Comparison of ENCODE assay signal across 8 cellular contexts in genomic region chr3:158109295-158109803, GRCh38. TPM values are rescaled to one million over a fixed set of nuclear protein-coding genes. Genes with fewer than 3 reads are reported as not detected.
DNase-seq lines count a peak whose midpoint lies in the region; ATAC-seq and TF ChIP-seq lines count a peak whose summit lies in the region.

No MANE protein-coding gene starts in this region.

- H2AFZ ChIP-seq in HCT116 (ENCODE audit: low read depth, low read length, poor library complexity, severe bottlenecking), result peak overlapping the region; percentile 86

- no peaks in the 10 kb centered on the region for H3K9me3 ChIP-seq in CD8-positive, alpha-beta memory T cell (ENCODE audit: low read length)
- no peaks in the 10 kb centered on the region for H3K9me3 ChIP-seq in HCT116 (ENCODE audit: control insufficient read depth in 1 of 2, insufficient read depth in 1 of 2, low read depth in 1 of 2, low read length in 2 of 2)
- H3K9me3 ChIP-seq in iPS-20b (ENCODE audit: insufficient read depth, low read depth, low read length), result no peaks in the 10 kb centered on the region
- H3K9me3 ChIP-seq in tibial artery, result no peaks in the 10 kb centered on the region

- no TSS peak for BruUV-seq in HCT116 (replicated peaks; lab: Mats Ljungman, UMichigan)

- H3K27me3 ChIP-seq in CD8-positive, alpha-beta memory T cell (ENCODE audit: insufficient read depth, low read length, poor library complexity, severe bottlenecking), result peaks cover 35% of the 10 kb centered on the region
- no peaks in the 10 kb centered on the region for H3K27me3 ChIP-seq in HCT116 (ENCODE audit: insufficient read depth, low read length)
- H3K27me3 ChIP-seq in iPS-20b (ENCODE audit: insufficient read depth, low read length), result peaks cover 54% of the 10 kb centered on the region
- no peaks in the 10 kb centered on the region for H3K27me3 ChIP-seq in tibial artery

- intact Hi-C loops in HCT116 (cut with micrococcal nuclease) (loop anchor here (10.0 kb wide), 1 partner anchor 205 kb away; no protein-coding TSS in a partner anchor), tibial artery (cut with DNase I; ENCODE audit: low total_unique reads) (no loop called here)

- H3K4me3 Mint-ChIP-seq in CD8-positive, alpha-beta memory T cell, result peak overlapping the region; percentile 88 to 97 (median 94)
- H3K4me3 Mint-ChIP-seq in activated CD8-positive, alpha-beta T cell treated with anti-CD3 and anti-CD28 coated beads, Interleukin-2, amount 10 ng/mL, durations not matched to agents 7 days and 5 days, result peak overlapping the region; percentile 91

- CTCF ChIA-PET in CD8-positive, alpha-beta memory T cell (lab: Charles Lee), result interaction anchor here (1.4 to 1.9 kb wide), 2 partner anchors 10 to 14 kb away, joined by 4 read pairs; no protein-coding TSS in a partner anchor
- CTCF ChIA-PET in HCT116 (lab: Charles Lee), result interaction anchor here (1.3 kb wide), 2 partner anchors 325 to 503 kb away, joined by 3 to 4 read pairs; no protein-coding TSS in a partner anchor
- CTCF ChIA-PET in activated CD8-positive, alpha-beta T cell treated with anti-CD3 and anti-CD28 coated beads, Interleukin-2, amount 10 ng/mL, durations not matched to agents 7 days and 5 days (lab: Charles Lee), result interaction anchor here (0.9 to 1.8 kb wide), 5 partner anchors 12 to 325 kb away, joined by 3 to 5 read pairs (median 4); no protein-coding TSS in a partner anchor

- H3K36me3 Mint-ChIP-seq in CD8-positive, alpha-beta memory T cell, result peaks cover 1 to 23% (median 10%) of the 10 kb centered on the region in 3 donors
- peaks cover 22% of the 10 kb centered on the region for H3K36me3 Mint-ChIP-seq in activated CD8-positive, alpha-beta T cell treated with anti-CD3 and anti-CD28 coated beads, Interleukin-2, amount 10 ng/mL, durations not matched to agents 7 days and 5 days (ENCODE audit: low read depth)

- no peak for TF ChIP-seq CTCF in HCT116 (IDR thresholded peaks at IDR 0.05 in 2 of 3, conservative IDR thresholded peaks at IDR 0.05 in 1 of 3; ENCODE audit: borderline replicate concordance in 1 of 3, insufficient read depth in 1 of 3, low read depth in 2 of 3, low read length in 2 of 3)
- TF ChIP-seq CTCF in tibial artery (IDR thresholded peaks at IDR 0.05), result no peak

- peaks cover 44% of the 10 kb centered on the region for H3K4me1 ChIP-seq in CD8-positive, alpha-beta memory T cell (ENCODE audit: insufficient read depth, low read length)
- H3K4me1 ChIP-seq in HCT116 (ENCODE audit: control insufficient read depth in 1 of 2, insufficient read depth in 2 of 2, low read length in 2 of 2), result peaks cover 0 to 28% of the 10 kb centered on the region in 2 experiments; a peak in 2 of 4 replicates
- H3K4me1 ChIP-seq in iPS-20b (ENCODE audit: insufficient read depth, low read length), result no peaks in the 10 kb centered on the region; the same call in 1 of the 2 replicates
- peaks cover 0 to 40% (median 18%) of the 10 kb centered on the region in 4 donors for H3K4me1 ChIP-seq in tibial artery

- peaks cover 45 to 50% of the 10 kb centered on the region in 2 donors for H3K27me3 Mint-ChIP-seq in CD8-positive, alpha-beta memory T cell
- H3K27me3 Mint-ChIP-seq in activated CD8-positive, alpha-beta T cell treated with anti-CD3 and anti-CD28 coated beads, Interleukin-2, amount 10 ng/mL, durations not matched to agents 7 days and 5 days (ENCODE audit: low read depth), result peaks cover 43% of the 10 kb centered on the region

- H3K4me3 ChIP-seq in CD8-positive, alpha-beta memory T cell (ENCODE audit: low read length), result peak overlapping the region; percentile 95
- H3K4me3 ChIP-seq in HCT116 (replicated peaks in 1 of 2; ENCODE audit: low read depth in 1 of 2, low read length in 2 of 2) (peak overlapping the region; percentile 70 to 84), iPS-20b (ENCODE audit: low read length) (peak overlapping the region; percentile 91), tibial artery (peak overlapping the region; percentile 71 to 98)

- H3K4me1 Mint-ChIP-seq in CD8-positive, alpha-beta memory T cell, result peaks cover 56 to 80% (median 77%) of the 10 kb centered on the region in 3 donors
- peaks cover 66% of the 10 kb centered on the region for H3K4me1 Mint-ChIP-seq in activated CD8-positive, alpha-beta T cell treated with anti-CD3 and anti-CD28 coated beads, Interleukin-2, amount 10 ng/mL, durations not matched to agents 7 days and 5 days (ENCODE audit: low read depth)

- H3K9ac ChIP-seq in HCT116 (ENCODE audit: low read length) (peak overlapping the region; percentile 83), iPS-20b (ENCODE audit: low read depth, low read length) (peak overlapping the region; percentile 82; the same call in 1 of the 2 replicates)

- no peaks in the 10 kb centered on the region for H4K20me1 ChIP-seq in HCT116 (ENCODE audit: insufficient read depth)

- H3K9me2 ChIP-seq in HCT116 (ENCODE audit: insufficient read depth), result no peaks in the 10 kb centered on the region

- H3K27ac ChIP-seq in CD8-positive, alpha-beta memory T cell (ENCODE audit: low read depth, low read length), result peak overlapping the region; percentile 78
- H3K27ac ChIP-seq in HCT116 (ENCODE audit: low read depth, low read length) (peak overlapping the region; percentile 77), iPS-20b (ENCODE audit: low read length) (no peak overlapping the region), tibial artery (peak overlapping the region; percentile 84 to 95)

- H3K27ac Mint-ChIP-seq in CD8-positive, alpha-beta memory T cell, result peak overlapping the region; percentile 26 to 90 (median 72)
- H3K27ac Mint-ChIP-seq in activated CD8-positive, alpha-beta T cell treated with anti-CD3 and anti-CD28 coated beads, Interleukin-2, amount 10 ng/mL, durations not matched to agents 7 days and 5 days, result peak overlapping the region; percentile 79

- RAD21 ChIA-PET in HCT116 (lab: Charles Lee; ENCODE audit: low non-redundant PET in 1 of 2, low total read pairs in 2 of 2, uncharacterized antibody in 2 of 2, unreplicated experiment in 2 of 2), result no interaction called here

- no peaks in the 10 kb centered on the region for H3K36me3 ChIP-seq in CD8-positive, alpha-beta memory T cell (ENCODE audit: insufficient read depth, low read length)
- H3K36me3 ChIP-seq in HCT116 (ENCODE audit: control insufficient read depth in 1 of 2, insufficient read depth in 2 of 2, low read length in 2 of 2) (no peaks in the 10 kb centered on the region), iPS-20b (ENCODE audit: insufficient read depth, low read depth, low read length) (no peaks in the 10 kb centered on the region), tibial artery (no peaks in the 10 kb centered on the region)

- no peak for TF ChIP-seq RAD21 in HCT116 (IDR thresholded peaks at IDR 0.05; ENCODE audit: low read depth)

- ATAC-seq in HCT116 (no peak), GM21390 (IDR thresholded peaks at IDR 0.05; ENCODE audit: unreplicated experiment) (no peak)
- no peak for ATAC-seq in activated CD8-positive, alpha-beta T cell treated with anti-CD3 and anti-CD28 coated beads, Interleukin-2, amount 10 ng/mL, durations not matched to agents 7 days and 5 days

- H3K9me3 Mint-ChIP-seq in CD8-positive, alpha-beta memory T cell, result peaks cover 14 to 19% (median 16%) of the 10 kb centered on the region in 5 donors
- peaks cover 7% of the 10 kb centered on the region for H3K9me3 Mint-ChIP-seq in activated CD8-positive, alpha-beta T cell treated with anti-CD3 and anti-CD28 coated beads, Interleukin-2, amount 10 ng/mL, durations not matched to agents 7 days and 5 days (ENCODE audit: insufficient read depth)

- H3K79me2 ChIP-seq in HCT116 (ENCODE audit: insufficient read depth, low read length), result peaks cover 40% of the 10 kb centered on the region

- no peak for DNase-seq in CD8-positive, alpha-beta memory T cell
- no peak for DNase-seq in HCT116 (ENCODE audit: low read depth, low spot score)
- DNase-seq in activated CD8-positive, alpha-beta T cell treated with anti-CD3 and anti-CD28 coated beads, Interleukin-2, amount 10 ng/mL, durations not matched to agents 7 days and 5 days, result no peak
- no peak for DNase-seq in tibial artery
- no peak for DNase-seq in NCI-H446 (lab: John Stamatoyannopoulos, UW)
- DNase-seq in cerebellar cortex (ENCODE audit: low spot score), result no peak

- H3K4me2 ChIP-seq in HCT116 (ENCODE audit: low read length), result peak overlapping the region; percentile 91

- no peak for TF ChIP-seq POLR2A in HCT116 (IDR thresholded peaks at IDR 0.05; ENCODE audit: borderline replicate concordance, extremely low read depth, insufficient read depth, insufficient read length)

- POLR2A ChIA-PET in CD8-positive, alpha-beta memory T cell (lab: Charles Lee), result interaction anchor here (0.6 to 1.7 kb wide), 4 partner anchors 13 to 32 kb away, joined by 3 to 9 read pairs (median 3); no protein-coding TSS in a partner anchor
- POLR2A ChIA-PET in HCT116 (lab: Charles Lee), result interaction anchor here (1.1 to 1.2 kb wide), 4 partner anchors 10 to 34 kb away, joined by 3 to 4 read pairs (median 4); no protein-coding TSS in a partner anchor
- POLR2A ChIA-PET in activated CD8-positive, alpha-beta T cell treated with anti-CD3 and anti-CD28 coated beads, Interleukin-2, amount 10 ng/mL, durations not matched to agents 7 days and 5 days (lab: Charles Lee), result interaction anchor here (0.7 to 1.1 kb wide), 3 partner anchors 11 to 32 kb away, joined by 3 to 5 read pairs (median 3); no protein-coding TSS in a partner anchor

TF ChIP-seq in HCT116, 20 proteins besides CTCF, POLR2A, EP300 and RAD21 (continues in another document):
- no peak for TF ChIP-seq CEBPB (IDR thresholded peaks at IDR 0.05; ENCODE audit: low read depth)
- TF ChIP-seq JUND (IDR thresholded peaks at IDR 0.05), result no peak

RNA-seq across cellular contexts. Expression of gene RSRC1, which starts 0.5 kb away (rescaled TPM):
- 10 to 100 TPM; 35.4 to 43.3 TPM for total RNA-seq in CD8-positive, alpha-beta memory T cell
- 32.9 TPM for polyA plus RNA-seq in CD8-positive, alpha-beta memory T cell
- 37.1 TPM for total RNA-seq in HCT116 (2021; ENCODE audit: unreplicated experiment)
- polyA plus RNA-seq in HCT116 (2012), result 17.0 and 20.4 TPM in 2 replicates
- total RNA-seq in activated CD8-positive, alpha-beta T cell treated with anti-CD3 and anti-CD28 coated beads, Interleukin-2, amount 10 ng/mL, durations not matched to agents 7 days and 5 days, result 10 to 100 TPM; 44.9 to 47.9 TPM

RNA-seq across cellular contexts. Expression of gene SHOX2, which starts 3.1 kb away (rescaled TPM):
- not detected for total RNA-seq in CD8-positive, alpha-beta memory T cell
- polyA plus RNA-seq in CD8-positive, alpha-beta memory T cell, result not detected
- 9.4 TPM for total RNA-seq in HCT116 (2021; ENCODE audit: unreplicated experiment)
- 5.2 and 5.4 TPM in 2 replicates for polyA plus RNA-seq in HCT116 (2012)
- not detected for total RNA-seq in activated CD8-positive, alpha-beta T cell treated with anti-CD3 and anti-CD28 coated beads, Interleukin-2, amount 10 ng/mL, durations not matched to agents 7 days and 5 days

Comparison
In these comparisons a context has a peak if more than half of its experiments do, and no peak if none do; other contexts are left out.
1. RNA of gene SHOX2, which starts 3.1 kb away (total RNA-seq): 9.4 TPM in HCT116 (single experiment); not detected in CD8-positive, alpha-beta memory T cell and not detected in activated CD8-positive, alpha-beta T cell treated with anti-CD3 and anti-CD28 coated beads, Interleukin-2, amount 10 ng/mL, durations not matched to agents 7 days and 5 days; every median in the first group is over 10 times any median in the second.
2. Peak in every context shown above with its lines, with median percentiles within 50 percentile points of each other: H3K4me3 ChIP-seq.